In genomic region chr7:25752967-25753791, GRCh38 we compare ENCODE assay signal across 9 cellular contexts.
DNase-seq lines count a peak whose midpoint lies in the region; ATAC-seq and TF ChIP-seq lines count a peak whose summit lies in the region.
"Had no signal": no experiment of that assay in that cellular context is flagged by ENCODE, and none has a peak within 500 bp of the region (broad histone marks: within the 10 kb centered on the region; RNA-seq: fewer than 3 reads in every experiment).

No MANE protein-coding gene starts in this region.

- no peak overlapping the region for H4K8ac ChIP-seq in H9 (replicated peaks; ENCODE audit: insufficient read length, low read depth, low read length)

- H3K4me2 ChIP-seq in H9 (ENCODE audit: insufficient read depth, insufficient read length, low read length), result no peak overlapping the region

- H2BK15ac ChIP-seq in H9 (ENCODE audit: low read depth, low read length), result no peak overlapping the region

- WGBS in H9 (ENCODE audit: extremely low coverage, insufficient read length, low lambda C conversion rate), result no CpG with 5 or more reads among the region's 16 CpGs

- 0 out of 2 replicates have a peak, but pooled peaks cover 4% of the 10 kb centered on the region for H3K4me1 ChIP-seq in H9 (ENCODE audit: insufficient read depth, low read length)

- no peak overlapping the region for H2BK5ac ChIP-seq in H9 (ENCODE audit: insufficient read length, low read length)

- H4K91ac ChIP-seq in H9 (ENCODE audit: insufficient read length, low read depth, low read length), result no peak overlapping the region

- no peak overlapping the region for H3K18ac ChIP-seq in H9 (ENCODE audit: insufficient read length, low read depth, low read length)

- no peak overlapping the region for H2AK5ac ChIP-seq in H9 (ENCODE audit: insufficient read length, low read length)

- no peak overlapping the region for H3K9ac ChIP-seq in H9 (ENCODE audit: extremely low read depth, insufficient read length, low read length)

- no peak overlapping the region for H3T11ph ChIP-seq in H9 (ENCODE audit: low read length)

- no peak overlapping the region for H2BK12ac ChIP-seq in H9 (ENCODE audit: insufficient read length, low read depth, low read length)

- H3K9me3 Mint-ChIP-seq in H9, result no peaks in the 10 kb centered on the region
- peaks cover 0 to 6% (median 0%) of the 10 kb centered on the region in 5 experiments for H3K9me3 Mint-ChIP-seq in brain
- H3K9me3 Mint-ChIP-seq: naive thymus-derived CD8-positive, alpha-beta T cell had no signal

- H3K4ac ChIP-seq in H9 (ENCODE audit: low read depth, low read length), result no peak overlapping the region

- no peak overlapping the region for H2AFZ ChIP-seq in H9 (ENCODE audit: low read length)

- H3K36me3 Mint-ChIP-seq in H9 (ENCODE audit: insufficient read depth in 1 of 3, low read depth in 3 of 3) (no peaks in the 10 kb centered on the region), brain (no peaks in the 10 kb centered on the region)
- H3K36me3 Mint-ChIP-seq: naive thymus-derived CD8-positive, alpha-beta T cell had no signal

- no peaks in the 10 kb centered on the region for H3K9me3 ChIP-seq in H9 (ENCODE audit: control insufficient read depth, low read depth, low read length)

- no peak overlapping the region for H3K14ac ChIP-seq in H9 (ENCODE audit: insufficient read depth, low read length)

- H3K4me1 Mint-ChIP-seq in H9, result peaks cover 31 to 36% of the 10 kb centered on the region in 2 experiments
- peaks cover 62% of the 10 kb centered on the region for H3K4me1 Mint-ChIP-seq in brain
- H3K4me1 Mint-ChIP-seq: naive thymus-derived CD8-positive, alpha-beta T cell had no signal

- DNase-seq in H9 (peak; percentile 51), iPS-NIHi7 (ENCODE audit: extremely low spot score) (peak; percentile 54), sciatic nerve (ENCODE audit: low spot score) (no peak), NK-92 (lab: John Stamatoyannopoulos, UW; ENCODE audit: unreplicated experiment) (no peak)
- DNase-seq in activated CD4-positive, alpha-beta T cell treated with anti-CD3 and anti-CD28 coated beads for 4 hours, result no peak
- DNase-seq: naive thymus-derived CD8-positive, alpha-beta T cell had no signal

- no peak overlapping the region for H3K27ac ChIP-seq in H9 (ENCODE audit: insufficient read length, low read depth, low read length)

- H3K27me3 Mint-ChIP-seq in H9 (ENCODE audit: low read depth) (no peaks in the 10 kb centered on the region), brain (no peaks in the 10 kb centered on the region)

- no peaks in the 10 kb centered on the region for H4K20me1 ChIP-seq in H9 (ENCODE audit: control insufficient read depth, insufficient read depth, insufficient read length)

- no peak overlapping the region for H3K4me3 Mint-ChIP-seq in H9
- peak overlapping the region in 4 of 5 experiments; percentile 36 to 56 (median 41) for H3K4me3 Mint-ChIP-seq in brain
- H3K4me3 Mint-ChIP-seq: naive thymus-derived CD8-positive, alpha-beta T cell had no signal

- H3K79me1 ChIP-seq in H9 (ENCODE audit: insufficient read depth, low read depth, low read length, poor library complexity, severe bottlenecking), result no peaks in the 10 kb centered on the region

- intact Hi-C loops in sciatic nerve (cut with DNase I), result no loop called here

- H3K27ac Mint-ChIP-seq in H9 (peak overlapping the region; percentile 30 to 87 (median 85); a peak in 5 of 7 replicates), brain (peak overlapping the region; percentile 73 to 95 (median 77))
- H3K27ac Mint-ChIP-seq: naive thymus-derived CD8-positive, alpha-beta T cell had no signal

- H3K79me2 ChIP-seq in H9 (ENCODE audit: insufficient read depth, low read length), result no peaks in the 10 kb centered on the region

- no peak overlapping the region for H2BK120ac ChIP-seq in H9 (ENCODE audit: low read depth, low read length, poor library complexity, severe bottlenecking)

- no peak overlapping the region for H3K23ac ChIP-seq in H9 (ENCODE audit: insufficient read length, low read depth, low read length)

- H3K27me3 ChIP-seq in H9 (ENCODE audit: insufficient read depth, low read length), result no peaks in the 10 kb centered on the region

- peak; percentile 79 for ATAC-seq in sciatic nerve
- no peak for ATAC-seq in GM18519 (IDR thresholded peaks at IDR 0.05; ENCODE audit: low FRiP score, unreplicated experiment)
- ATAC-seq in GM21447 (IDR thresholded peaks at IDR 0.05; ENCODE audit: unreplicated experiment), result no peak
- ATAC-seq: naive thymus-derived CD8-positive, alpha-beta T cell had no signal

- no peaks in the 10 kb centered on the region for H3K23me2 ChIP-seq in H9 (ENCODE audit: insufficient read length, low read depth, low read length, poor library complexity, severe bottlenecking)

- no peak overlapping the region for H4K5ac ChIP-seq in H9 (ENCODE audit: insufficient read length, low read depth, low read length)

- TF ChIP-seq CTCF in H9 (conservative IDR thresholded peaks at IDR 0.05) (no peak), brain (conservative IDR thresholded peaks at IDR 0.05) (no peak)

- no peak overlapping the region for H3K56ac ChIP-seq in H9 (ENCODE audit: insufficient read length, low read depth, low read length)

- H2BK20ac ChIP-seq in H9 (ENCODE audit: low read depth, low read length, poor library complexity, severe bottlenecking), result no peak overlapping the region

Comparison
In these comparisons a context has a peak if more than half of its experiments do, and no peak if none do; other contexts are left out.
1. DNase-seq: peak in H9 (single experiment) and iPS-NIHi7 (single experiment); none in sciatic nerve (single experiment), NK-92 (single experiment) and activated CD4-positive, alpha-beta T cell treated with anti-CD3 and anti-CD28 coated beads for 4 hours (0 of 2).
2. H3K4me3 Mint-ChIP-seq: peak in brain (4 of 5); none in H9 (0 of 2).